ENCODE assay signal across 22 cellular contexts in genomic region chr18:44795241-44795640, GRCh38.
A peak's percentile ranks its signal among the peaks of the same experiment; 100 is the strongest.
DNase-seq lines count a peak whose midpoint lies in the region; ATAC-seq lines count a peak whose summit lies in the region.
"Had no signal": no experiment of that assay in that cellular context is flagged by ENCODE, and none has a peak within 500 bp of the region (broad histone marks: within the 10 kb centered on the region; RNA-seq: fewer than 3 reads in every experiment).

No MANE protein-coding gene starts in this region.

- DNase-seq in activated T-cell treated with anti-CD3 and anti-CD28 coated beads, Interleukin-2, amount 50 U/mL, for 4 hours, result no peak
- DNase-seq in activated T-cell treated with anti-CD3 and anti-CD28 coated beads, Interleukin-2, amount 50 U/mL, for 48 hours, result no peak
- no peak for DNase-seq in naive B cell
- no peak for DNase-seq in activated naive CD4-positive, alpha-beta T cell treated with anti-CD3 and anti-CD28 coated beads for 36 hours
- DNase-seq: Calu3; CD4-positive, alpha-beta memory T cell; DMS53; EL; KBM-7; NCI-H1417; NCI-H187; NCI-H2107; NCI-H510A; NCI-H774; OCI-M1; RPMI8226; SHP77 treated with DMSO at 0.1 percent for 48 hours had no signal

- peaks cover 1% of the 10 kb centered on the region for H3K36me3 Mint-ChIP-seq in activated T-cell treated with anti-CD3 and anti-CD28 coated beads, Interleukin-2, amount 50 U/mL, for 4 hours (ENCODE audit: insufficient read depth)
- no peaks in the 10 kb centered on the region for H3K36me3 Mint-ChIP-seq in activated T-helper 17 cell treated with anti-CD3 and anti-CD28 coated beads, Interleukin-2, amount 50 U/mL, for 72 hours (ENCODE audit: low read depth)
- H3K36me3 Mint-ChIP-seq in naive B cell, result peaks cover 14 to 22% of the 10 kb centered on the region in 2 donors
- H3K36me3 Mint-ChIP-seq in stimulated activated naive CD8-positive, alpha-beta T cell treated with anti-CD3 and anti-CD28 coated beads, Interleukin-15, Interleukin-2, amounts not matched to agents 100 ng/mL and 50 ng/mL, for 24 hours (ENCODE audit: low read depth), result peaks cover 7% of the 10 kb centered on the region
- H3K36me3 Mint-ChIP-seq in activated naive CD4-positive, alpha-beta T cell treated with anti-CD3 and anti-CD28 coated beads for 36 hours (ENCODE audit: low read depth), result no peaks in the 10 kb centered on the region
- H3K36me3 Mint-ChIP-seq: CD4-positive, alpha-beta memory T cell had no signal

- H3K4me1 Mint-ChIP-seq in activated T-cell treated with anti-CD3 and anti-CD28 coated beads, Interleukin-2, amount 50 U/mL, for 4 hours (ENCODE audit: low read depth), result peaks cover 30% of the 10 kb centered on the region
- peaks cover 6% of the 10 kb centered on the region for H3K4me1 Mint-ChIP-seq in activated T-helper 17 cell treated with anti-CD3 and anti-CD28 coated beads, Interleukin-2, amount 50 U/mL, for 72 hours
- H3K4me1 Mint-ChIP-seq in naive B cell, result peaks cover 54 to 82% (median 72%) of the 10 kb centered on the region in 3 donors
- H3K4me1 Mint-ChIP-seq in stimulated activated naive CD8-positive, alpha-beta T cell treated with anti-CD3 and anti-CD28 coated beads, Interleukin-15, Interleukin-2, amounts not matched to agents 100 ng/mL and 50 ng/mL, for 24 hours (ENCODE audit: low read depth), result peaks cover 67% of the 10 kb centered on the region
- H3K4me1 Mint-ChIP-seq in activated naive CD4-positive, alpha-beta T cell treated with anti-CD3 and anti-CD28 coated beads for 36 hours (ENCODE audit: low read depth), result peaks cover 35% of the 10 kb centered on the region

- CTCF ChIA-PET in activated naive CD4-positive, alpha-beta T cell treated with anti-CD3 and anti-CD28 coated beads for 36 hours (lab: Charles Lee), result no interaction called here

- H3K27ac Mint-ChIP-seq in activated T-helper 17 cell treated with anti-CD3 and anti-CD28 coated beads, Interleukin-2, amount 50 U/mL, for 72 hours, result no peak overlapping the region
- H3K27ac Mint-ChIP-seq in naive B cell, result peak overlapping the region in 5 of 6 donors; percentile 19 to 90 (median 68)
- peak overlapping the region; percentile 64 for H3K27ac Mint-ChIP-seq in stimulated activated naive CD8-positive, alpha-beta T cell treated with anti-CD3 and anti-CD28 coated beads, Interleukin-15, Interleukin-2, amounts not matched to agents 100 ng/mL and 50 ng/mL, for 24 hours
- H3K27ac Mint-ChIP-seq in activated naive CD4-positive, alpha-beta T cell treated with anti-CD3 and anti-CD28 coated beads for 36 hours, result no peak overlapping the region
- H3K27ac Mint-ChIP-seq: CD4-positive, alpha-beta memory T cell had no signal

- intact Hi-C loops in activated naive CD4-positive, alpha-beta T cell treated with anti-CD3 and anti-CD28 coated beads for 36 hours (cut with micrococcal nuclease), result no loop called here

- no peaks in the 10 kb centered on the region for H3K27me3 Mint-ChIP-seq in activated T-cell treated with anti-CD3 and anti-CD28 coated beads, Interleukin-2, amount 50 U/mL, for 4 hours (ENCODE audit: low read depth)
- H3K27me3 Mint-ChIP-seq in activated T-helper 17 cell treated with anti-CD3 and anti-CD28 coated beads, Interleukin-2, amount 50 U/mL, for 72 hours, result peaks cover 14% of the 10 kb centered on the region
- H3K27me3 Mint-ChIP-seq in naive B cell, result no peaks in the 10 kb centered on the region
- peaks cover 7% of the 10 kb centered on the region for H3K27me3 Mint-ChIP-seq in stimulated activated naive CD8-positive, alpha-beta T cell treated with anti-CD3 and anti-CD28 coated beads, Interleukin-15, Interleukin-2, amounts not matched to agents 100 ng/mL and 50 ng/mL, for 24 hours
- peaks cover 13% of the 10 kb centered on the region for H3K27me3 Mint-ChIP-seq in activated naive CD4-positive, alpha-beta T cell treated with anti-CD3 and anti-CD28 coated beads for 36 hours (ENCODE audit: low read depth)

- peaks cover 1% of the 10 kb centered on the region for H3K9me3 Mint-ChIP-seq in activated T-cell treated with anti-CD3 and anti-CD28 coated beads, Interleukin-2, amount 50 U/mL, for 4 hours
- peaks cover 1% of the 10 kb centered on the region for H3K9me3 Mint-ChIP-seq in activated T-helper 17 cell treated with anti-CD3 and anti-CD28 coated beads, Interleukin-2, amount 50 U/mL, for 72 hours
- H3K9me3 Mint-ChIP-seq in naive B cell, result peaks cover 0 to 2% (median 0%) of the 10 kb centered on the region in 7 donors
- peaks cover 5% of the 10 kb centered on the region for H3K9me3 Mint-ChIP-seq in stimulated activated naive CD8-positive, alpha-beta T cell treated with anti-CD3 and anti-CD28 coated beads, Interleukin-15, Interleukin-2, amounts not matched to agents 100 ng/mL and 50 ng/mL, for 24 hours
- H3K9me3 Mint-ChIP-seq in activated naive CD4-positive, alpha-beta T cell treated with anti-CD3 and anti-CD28 coated beads for 36 hours, result peaks cover under 1% of the 10 kb centered on the region

- no peak overlapping the region for H3K4me3 Mint-ChIP-seq in activated T-cell treated with anti-CD3 and anti-CD28 coated beads, Interleukin-2, amount 50 U/mL, for 4 hours
- H3K4me3 Mint-ChIP-seq in activated T-helper 17 cell treated with anti-CD3 and anti-CD28 coated beads, Interleukin-2, amount 50 U/mL, for 72 hours, result no peak overlapping the region
- H3K4me3 Mint-ChIP-seq in naive B cell, result no peak overlapping the region
- peak overlapping the region; percentile 62 for H3K4me3 Mint-ChIP-seq in stimulated activated naive CD8-positive, alpha-beta T cell treated with anti-CD3 and anti-CD28 coated beads, Interleukin-15, Interleukin-2, amounts not matched to agents 100 ng/mL and 50 ng/mL, for 24 hours
- H3K4me3 Mint-ChIP-seq in activated naive CD4-positive, alpha-beta T cell treated with anti-CD3 and anti-CD28 coated beads for 36 hours, result no peak overlapping the region
- H3K4me3 Mint-ChIP-seq: CD4-positive, alpha-beta memory T cell had no signal

- ATAC-seq in activated T-cell treated with anti-CD3 and anti-CD28 coated beads, Interleukin-2, amount 50 U/mL, for 4 hours, result peak; percentile 59 to 63
- ATAC-seq in activated T-helper 17 cell treated with anti-CD3 and anti-CD28 coated beads, Interleukin-2, amount 50 U/mL, for 72 hours (replicated peaks), result peak; percentile 45
- ATAC-seq in naive B cell (ENCODE audit: low read depth in 2 of 2), result no peak
- ATAC-seq in GM18870 (IDR thresholded peaks at IDR 0.05; ENCODE audit: unreplicated experiment), result no peak
- ATAC-seq: A549, GM12878 had no signal

Comparison
In these comparisons a context has a peak if more than half of its experiments do, and no peak if none do; other contexts are left out.
1. ATAC-seq: peak in activated T-cell treated with anti-CD3 and anti-CD28 coated beads, Interleukin-2, amount 50 U/mL, for 4 hours (2 of 2) and activated T-helper 17 cell treated with anti-CD3 and anti-CD28 coated beads, Interleukin-2, amount 50 U/mL, for 72 hours (single experiment); none in naive B cell (0 of 2) and GM18870 (single experiment).
2. H3K27ac Mint-ChIP-seq: peak in naive B cell (5 of 6) and stimulated activated naive CD8-positive, alpha-beta T cell treated with anti-CD3 and anti-CD28 coated beads, Interleukin-15, Interleukin-2, amounts not matched to agents 100 ng/mL and 50 ng/mL, for 24 hours (single experiment); none in activated T-helper 17 cell treated with anti-CD3 and anti-CD28 coated beads, Interleukin-2, amount 50 U/mL, for 72 hours (single experiment) and activated naive CD4-positive, alpha-beta T cell treated with anti-CD3 and anti-CD28 coated beads for 36 hours (single experiment).